36 cellular contexts compared by ENCODE assay signal in the genomic region with DNA sequence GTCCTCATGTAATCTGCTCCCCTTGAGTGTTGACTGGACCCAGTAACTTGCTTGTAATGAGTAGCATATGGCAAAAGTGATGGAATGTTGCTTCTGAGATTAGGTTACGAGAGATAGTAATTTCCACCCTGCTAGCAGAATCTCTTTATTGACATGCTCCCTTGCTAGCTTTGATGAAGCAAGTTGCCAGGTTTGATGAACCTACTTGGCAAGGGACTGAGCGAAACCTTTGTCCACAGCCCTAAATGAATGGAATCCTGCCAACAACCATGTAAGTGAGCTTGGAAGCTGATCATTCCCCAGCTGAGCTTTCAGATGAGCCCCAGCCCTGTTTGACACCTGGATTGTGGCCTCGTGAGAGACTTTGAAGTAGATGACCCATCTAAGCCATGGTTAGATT.
"Had no signal": no experiment of that assay in that cellular context is flagged by ENCODE, and none has a peak within 500 bp of the region (broad histone marks: within the 10 kb centered on the region; RNA-seq: fewer than 3 reads in every experiment).

No MANE protein-coding gene starts in this region.

- H3K27ac Mint-ChIP-seq: activated B cell treated with CpG ODN at 0.5 μM for 24 hours; activated CD4-positive, alpha-beta memory T cell treated with anti-CD3 and anti-CD28 coated beads for 36 hours; activated naive CD4-positive, alpha-beta T cell treated with anti-CD3 and anti-CD28 coated beads for 36 hours; activated naive CD4-positive, alpha-beta T cell treated with anti-CD3 and anti-CD28 coated beads, Interleukin-2, amount 50 U/mL, for 72 hours; activated T-helper 1 cell treated with anti-CD3 and anti-CD28 coated beads, Interleukin-12 subunit alpha, Interleukin-12 subunit beta, Interleukin-2, Interleukin-4 antibody, amounts not matched to agents 30 ng/mL and 10 ng/mL and 1 ng/mL, durations not matched to agents 14 hours and 24 hours and 36 hours had no signal

- DNase-seq: activated B cell treated with CpG ODN at 0.5 μM for 24 hours; activated CD4-positive, alpha-beta memory T cell treated with anti-CD3 and anti-CD28 coated beads for 36 hours; activated CD4-positive, alpha-beta T cell treated with anti-CD3 and anti-CD28 coated beads for 4 hours; activated CD4-positive, alpha-beta T cell treated with anti-CD3 and anti-CD28 coated beads, Interleukin-2, amount 50 U/mL, for 1 hour; activated CD4-positive, CD25-positive, alpha-beta regulatory T cell treated with anti-CD3 and anti-CD28 coated beads, Interleukin-2, amount 50 U/mL, for 72 hours; activated CD8-positive, alpha-beta memory T cell treated with anti-CD3 and anti-CD28 coated beads, Interleukin-2, amount 50 U/mL, for 4 hours; activated gamma-delta T cell treated with Interleukin-2 at 50 U/mL for 16 hours; activated naive CD4-positive, alpha-beta T cell treated with anti-CD3 and anti-CD28 coated beads for 36 hours; activated T-cell treated with anti-CD3 and anti-CD28 coated beads for 4 hours; activated T-cell treated with anti-CD3 and anti-CD28 coated beads, Interleukin-2, amount 50 U/mL, for 4 hours; adrenal gland; body of pancreas; Karpas-422; KBM-7; NCI-H1105; NCI-H1436; NCI-H1694; NCI-H1930; NCI-H2081 treated with DMSO at 0.1 percent for 48 hours; NCI-H510A treated with DMSO at 0.1 percent for 48 hours; NCI-H69; NCI-H82; NK-92 treated with Interleukin-12 subunit alpha and Interleukin-12 subunit beta, amount 100 ng/mL, for 24 hours; PC-9; SIG-M5; SW 1271; T-helper 1 cell; T-helper 2 cell; T-helper 9 cell had no signal

- ATAC-seq: activated naive CD4-positive, alpha-beta T cell treated with anti-CD3 and anti-CD28 coated beads, Interleukin-2, amount 50 U/mL, for 72 hours; activated T-cell treated with anti-CD3 and anti-CD28 coated beads, Interleukin-2, amount 50 U/mL, for 4 hours; body of pancreas; Right ventricle myocardium inferior; SK-N-SH treated with all-trans-retinoic acid at 6 μM for 48 hours had no signal

- H3K27me3 ChIP-seq: adrenal gland, body of pancreas, breast epithelium had no signal

- H3K4me3 Mint-ChIP-seq: activated B cell treated with CpG ODN at 0.5 μM for 24 hours; activated CD4-positive, alpha-beta memory T cell treated with anti-CD3 and anti-CD28 coated beads for 36 hours; activated naive CD4-positive, alpha-beta T cell treated with anti-CD3 and anti-CD28 coated beads for 36 hours; activated T-cell treated with anti-CD3 and anti-CD28 coated beads, Interleukin-2, amount 50 U/mL, for 4 hours; activated T-helper 1 cell treated with anti-CD3 and anti-CD28 coated beads, Interleukin-12 subunit alpha, Interleukin-12 subunit beta, Interleukin-2, Interleukin-4 antibody, amounts not matched to agents 30 ng/mL and 10 ng/mL and 1 ng/mL, durations not matched to agents 14 hours and 24 hours and 36 hours had no signal

- H3K36me3 ChIP-seq: adrenal gland, breast epithelium had no signal

- H3K4me1 ChIP-seq: body of pancreas, breast epithelium had no signal

- H3K27ac ChIP-seq: adrenal gland, body of pancreas, breast epithelium, PC-9, RWPE1, VCaP had no signal

- H3K4me3 ChIP-seq: adrenal gland, body of pancreas, breast epithelium, PC-9 had no signal

- H3K9me3 ChIP-seq: body of pancreas had no signal
